In genomic region chr4:8850074-8850829, GRCh38 we compare ENCODE assay signal across 17 cellular contexts. TPM values are rescaled to one million over a fixed set of nuclear protein-coding genes. Genes with fewer than 3 reads are reported as not detected.
DNase-seq lines count a peak whose midpoint lies in the region; ATAC-seq lines count a peak whose summit lies in the region.
"Had no signal": no experiment of that assay in that cellular context is flagged by ENCODE, and none has a peak within 500 bp of the region (broad histone marks: within the 10 kb centered on the region; RNA-seq: fewer than 3 reads in every experiment).

No MANE protein-coding gene starts in this region.

- no peaks in the 10 kb centered on the region for H3K9me3 Mint-ChIP-seq in stimulated activated naive CD8-positive, alpha-beta T cell treated with anti-CD3 and anti-CD28 coated beads, Interleukin-15, amount 100 ng/mL, for 72 hours
- H3K9me3 Mint-ChIP-seq: CD4-positive, alpha-beta T cell had no signal

- no peak overlapping the region for H3K27ac Mint-ChIP-seq in stimulated activated naive CD8-positive, alpha-beta T cell treated with anti-CD3 and anti-CD28 coated beads, Interleukin-15, amount 100 ng/mL, for 72 hours
- H3K27ac Mint-ChIP-seq: CD4-positive, alpha-beta T cell had no signal

- peaks cover 40% of the 10 kb centered on the region for H3K27me3 Mint-ChIP-seq in stimulated activated naive CD8-positive, alpha-beta T cell treated with anti-CD3 and anti-CD28 coated beads, Interleukin-15, amount 100 ng/mL, for 72 hours

- peak; percentile 30 for ATAC-seq in stimulated activated naive CD8-positive, alpha-beta T cell treated with anti-CD3 and anti-CD28 coated beads, Interleukin-15, amount 100 ng/mL, for 72 hours
- no peak for ATAC-seq in stimulated activated naive CD8-positive, alpha-beta T cell treated with anti-CD3 and anti-CD28 coated beads, Interleukin-15, Interleukin-2, amounts not matched to agents 100 U/mL and 50 U/mL, for 24 hours
- ATAC-seq in left cardiac atrium (no peak), GM19351 (IDR thresholded peaks at IDR 0.05; ENCODE audit: unreplicated experiment) (no peak)
- ATAC-seq: GM12878 had no signal

- no peak overlapping the region for H3K4me3 Mint-ChIP-seq in stimulated activated naive CD8-positive, alpha-beta T cell treated with anti-CD3 and anti-CD28 coated beads, Interleukin-15, amount 100 ng/mL, for 72 hours
- H3K4me3 Mint-ChIP-seq: CD4-positive, alpha-beta T cell had no signal

- intact Hi-C loops in left cardiac atrium (cut with DNase I) (no loop called here), posterior cingulate gyrus (cut with DNase I) (no loop called here)

- DNase-seq in stimulated activated naive CD8-positive, alpha-beta T cell treated with anti-CD3 and anti-CD28 coated beads, Interleukin-15, amount 100 ng/mL, for 72 hours, result no peak
- no peak for DNase-seq in stimulated activated naive CD8-positive, alpha-beta T cell treated with anti-CD3 and anti-CD28 coated beads, Interleukin-15, Interleukin-2, amounts not matched to agents 100 U/mL and 50 U/mL, for 24 hours
- DNase-seq in left cardiac atrium (peak; percentile 3), posterior cingulate gyrus (peak in 6 of 10 donors; percentile 1 to 83 (median 27)), SKM-1 (lab: John Stamatoyannopoulos, UW; ENCODE audit: unreplicated experiment) (no peak), NCI-H2227 treated with DMSO at 0.1 percent for 48 hours (lab: John Stamatoyannopoulos, UW) (no peak)
- DNase-seq: ACHN; Calu3; CD4-positive, alpha-beta T cell; DMS79; KBM-7; NCI-H1048; NCI-H345; PC-9 had no signal

- H3K4me1 Mint-ChIP-seq in stimulated activated naive CD8-positive, alpha-beta T cell treated with anti-CD3 and anti-CD28 coated beads, Interleukin-15, amount 100 ng/mL, for 72 hours, result no peaks in the 10 kb centered on the region

RNA-seq across cellular contexts. Expression of gene HMX1, which starts 21.4 kb away (rescaled TPM):
- total RNA-seq in left cardiac atrium, result not detected
- total RNA-seq: Calu3; CD4-positive, alpha-beta T cell; G401; GM12878; PC-9 had no signal

Comparison
In these comparisons a context has a peak if more than half of its experiments do, and no peak if none do; other contexts are left out.
1. DNase-seq: peak in left cardiac atrium (single experiment) and posterior cingulate gyrus (6 of 10); none in stimulated activated naive CD8-positive, alpha-beta T cell treated with anti-CD3 and anti-CD28 coated beads, Interleukin-15, amount 100 ng/mL, for 72 hours (0 of 2), stimulated activated naive CD8-positive, alpha-beta T cell treated with anti-CD3 and anti-CD28 coated beads, Interleukin-15, Interleukin-2, amounts not matched to agents 100 U/mL and 50 U/mL, for 24 hours (single experiment), SKM-1 (single experiment) and NCI-H2227 treated with DMSO at 0.1 percent for 48 hours (single experiment).